In genomic region chr1:23936481-23937176, GRCh38 we compare ENCODE assay signal across 22 cellular contexts. TPM values are rescaled to one million over a fixed set of nuclear protein-coding genes. Genes with fewer than 3 reads are reported as not detected.
A peak's percentile ranks its signal among the peaks of the same experiment; 100 is the strongest.
DNase-seq lines count a peak whose midpoint lies in the region; ATAC-seq and TF ChIP-seq lines count a peak whose summit lies in the region.
"Had no signal": no experiment of that assay in that cellular context is flagged by ENCODE, and none has a peak within 500 bp of the region (broad histone marks: within the 10 kb centered on the region; RNA-seq: fewer than 3 reads in every experiment).

No MANE protein-coding gene starts in this region.

- no peaks in the 10 kb centered on the region for H3K23me2 ChIP-seq in H9 (ENCODE audit: insufficient read length, low read depth, low read length, poor library complexity, severe bottlenecking)

- H3K9me3 ChIP-seq in H9 (ENCODE audit: control insufficient read depth, low read depth, low read length) (no peaks in the 10 kb centered on the region), WERI-Rb-1 (ENCODE audit: severe bottlenecking) (no peaks in the 10 kb centered on the region), iPS DF 6.9 (ENCODE audit: control insufficient read depth, insufficient read depth, low read length) (no peaks in the 10 kb centered on the region), osteoblast (ENCODE audit: low read depth, low read length) (no peaks in the 10 kb centered on the region), mammary epithelial cell (replicated peaks; ENCODE audit: insufficient read depth, low read length) (no peaks in the 10 kb centered on the region)
- H3K9me3 ChIP-seq: BE2C, colonic mucosa had no signal

- no peak for ATAC-seq in HG03095 (IDR thresholded peaks at IDR 0.05; ENCODE audit: unreplicated experiment)
- no peak for ATAC-seq in left colon
- ATAC-seq: naive thymus-derived CD8-positive, alpha-beta T cell; Right ventricle myocardium inferior; T-cell had no signal

- H2AFZ ChIP-seq in H9 (ENCODE audit: low read length) = peak overlapping the region; percentile 3
- no peak overlapping the region for H2AFZ ChIP-seq in osteoblast (ENCODE audit: low read length)
- H2AFZ ChIP-seq in mammary epithelial cell (ENCODE audit: low read depth, low read length) = no peak overlapping the region

- H2AK5ac ChIP-seq in H9 (ENCODE audit: insufficient read length, low read length) = no peak overlapping the region

- H3K79me1 ChIP-seq in H9 (ENCODE audit: insufficient read depth, low read depth, low read length, poor library complexity, severe bottlenecking) = no peaks in the 10 kb centered on the region

- WGBS in H9 (ENCODE audit: extremely low coverage, insufficient read length, low lambda C conversion rate) = no CpG with 5 or more reads among the region's 6 CpGs
- WGBS in iPS DF 6.9 (ENCODE audit: insufficient coverage, insufficient read length) = no CpG with 5 or more reads among the region's 6 CpGs
- 79% methylated on average over 6 of the region's 6 CpGs for WGBS in mammary epithelial cell (ENCODE audit: low coverage, missing lambda C conversion rate)

- TF ChIP-seq CTCF in H9 (conservative IDR thresholded peaks at IDR 0.05) = no peak
- TF ChIP-seq CTCF in WERI-Rb-1 (IDR thresholded peaks at IDR 0.05; ENCODE audit: low read depth, low read length) = no peak
- TF ChIP-seq CTCF in osteoblast (IDR thresholded peaks at IDR 0.05; ENCODE audit: extremely low read depth, low read depth, low read length) = no peak
- TF ChIP-seq CTCF in mammary epithelial cell (conservative IDR thresholded peaks at IDR 0.05 in 1 of 2, IDR thresholded peaks at IDR 0.05 in 1 of 2; ENCODE audit: extremely low read depth in 1 of 2, insufficient read depth in 1 of 2, low read depth in 1 of 2, low read length in 2 of 2) = no peak

- BruUV-seq in mammary epithelial cell (replicated peaks; lab: Mats Ljungman, UMichigan) = no TSS peak

- H2BK5ac ChIP-seq in H9 (ENCODE audit: insufficient read length, low read length) = no peak overlapping the region

- H3K56ac ChIP-seq in H9 (ENCODE audit: insufficient read length, low read depth, low read length) = no peak overlapping the region

- no peak overlapping the region for H3K18ac ChIP-seq in H9 (ENCODE audit: insufficient read length, low read depth, low read length)

- no peak overlapping the region for H3T11ph ChIP-seq in H9 (ENCODE audit: low read length)

- in situ Hi-C loops in mammary epithelial cell (cut with MboI; ENCODE audit: low sequenced_read_pairs in 2 of 2) = no loop called here

- H3K4ac ChIP-seq in H9 (ENCODE audit: low read depth, low read length) = no peak overlapping the region

- H3K27ac ChIP-seq in H9 (ENCODE audit: insufficient read length, low read depth, low read length) (no peak overlapping the region), WERI-Rb-1 (peak overlapping the region; percentile 50), iPS DF 6.9 (ENCODE audit: low read length) (no peak overlapping the region), osteoblast (ENCODE audit: low read depth, low read length) (no peak overlapping the region), mammary epithelial cell (ENCODE audit: insufficient read depth, low read depth, low read length) (no peak overlapping the region)
- H3K27ac ChIP-seq: colonic mucosa, skin epidermis had no signal

- intact Hi-C loops in mammary epithelial cell (cut with micrococcal nuclease) (no loop called here), left colon (cut with DNase I, micrococcal nuclease) (no loop called here)

- no peak overlapping the region for H2BK12ac ChIP-seq in H9 (ENCODE audit: insufficient read length, low read depth, low read length)

- H3K36me3 Mint-ChIP-seq in H9 (ENCODE audit: insufficient read depth in 1 of 3, low read depth in 3 of 3) = peaks cover 0 to 6% (median 1%) of the 10 kb centered on the region in 3 experiments; a peak in 2 of 7 replicates
- H3K36me3 Mint-ChIP-seq: activated naive CD4-positive, alpha-beta T cell treated with anti-CD3 and anti-CD28 coated beads, Interleukin-2, amount 50 U/mL, for 24 hours; naive thymus-derived CD8-positive, alpha-beta T cell; T-cell had no signal

- H3K4me2 ChIP-seq in H9 (ENCODE audit: insufficient read depth, insufficient read length, low read length) = peak overlapping the region; percentile 25
- no peak overlapping the region for H3K4me2 ChIP-seq in osteoblast (ENCODE audit: insufficient read depth, low read length)
- no peak overlapping the region for H3K4me2 ChIP-seq in mammary epithelial cell (ENCODE audit: insufficient read depth, low read depth, low read length)

- H4K20me1 ChIP-seq in H9 (ENCODE audit: control insufficient read depth, insufficient read depth, insufficient read length) (no peaks in the 10 kb centered on the region), osteoblast (ENCODE audit: insufficient read depth, low read length) (no peaks in the 10 kb centered on the region), mammary epithelial cell (ENCODE audit: insufficient read depth, low read length) (no peaks in the 10 kb centered on the region)

- H3K27ac Mint-ChIP-seq in H9 = peak overlapping the region in 2 of 3 experiments; percentile 71 to 72; a peak in 4 of 7 replicates
- H3K27ac Mint-ChIP-seq: activated naive CD4-positive, alpha-beta T cell treated with anti-CD3 and anti-CD28 coated beads, Interleukin-2, amount 50 U/mL, for 24 hours; naive thymus-derived CD8-positive, alpha-beta T cell; T-cell had no signal

- H3K9ac ChIP-seq in H9 (ENCODE audit: extremely low read depth, insufficient read length, low read length) (no peak overlapping the region), mammary epithelial cell (ENCODE audit: insufficient read depth, low read length) (no peak overlapping the region)

- no peak overlapping the region for H4K5ac ChIP-seq in H9 (ENCODE audit: insufficient read length, low read depth, low read length)

- no peak overlapping the region for H2BK120ac ChIP-seq in H9 (ENCODE audit: low read depth, low read length, poor library complexity, severe bottlenecking)

- no peak overlapping the region for H3K4me3 ChIP-seq in WERI-Rb-1 (ENCODE audit: low read depth, low read length)
- no peak overlapping the region for H3K4me3 ChIP-seq in iPS DF 6.9 (ENCODE audit: low read length)
- H3K4me3 ChIP-seq in osteoblast (ENCODE audit: insufficient read depth, low read length) = no peak overlapping the region
- no peak overlapping the region for H3K4me3 ChIP-seq in mammary epithelial cell (replicated peaks in 1 of 3; ENCODE audit: insufficient read depth in 1 of 3, low read depth in 2 of 3, low read length in 3 of 3)
- H3K4me3 ChIP-seq: colonic mucosa, lung, skin epidermis had no signal

- peak overlapping the region in 1 of 2 experiments; percentile 63; a peak in 2 of 5 replicates for H3K4me3 Mint-ChIP-seq in H9
- H3K4me3 Mint-ChIP-seq: activated naive CD4-positive, alpha-beta T cell treated with anti-CD3 and anti-CD28 coated beads, Interleukin-2, amount 50 U/mL, for 24 hours; naive thymus-derived CD8-positive, alpha-beta T cell; T-cell had no signal

- no peak overlapping the region for H3K14ac ChIP-seq in H9 (ENCODE audit: insufficient read depth, low read length)

- no peak overlapping the region for H2BK20ac ChIP-seq in H9 (ENCODE audit: low read depth, low read length, poor library complexity, severe bottlenecking)

- H3K4me1 ChIP-seq in H9 (ENCODE audit: insufficient read depth, low read length) (no peaks in the 10 kb centered on the region), iPS DF 6.9 (ENCODE audit: control insufficient read depth, insufficient read depth, low read length) (no peaks in the 10 kb centered on the region), osteoblast (ENCODE audit: insufficient read depth, low read length) (peaks cover under 1% of the 10 kb centered on the region), mammary epithelial cell (ENCODE audit: insufficient read depth, low read length) (peaks cover under 1% of the 10 kb centered on the region)
- H3K4me1 ChIP-seq: BE2C, colonic mucosa had no signal

- peaks cover 12 to 13% of the 10 kb centered on the region in 2 experiments for H3K4me1 Mint-ChIP-seq in H9
- H3K4me1 Mint-ChIP-seq: activated naive CD4-positive, alpha-beta T cell treated with anti-CD3 and anti-CD28 coated beads, Interleukin-2, amount 50 U/mL, for 24 hours had no signal

- H3K27me3 ChIP-seq in H9 (ENCODE audit: insufficient read depth, low read length) = no peaks in the 10 kb centered on the region
- no peaks in the 10 kb centered on the region for H3K27me3 ChIP-seq in WERI-Rb-1 (ENCODE audit: insufficient read depth, low read depth, severe bottlenecking)
- H3K27me3 ChIP-seq in iPS DF 6.9 (ENCODE audit: control insufficient read depth, insufficient read depth, low read length) = no peaks in the 10 kb centered on the region
- peaks cover 2% of the 10 kb centered on the region for H3K27me3 ChIP-seq in osteoblast (ENCODE audit: insufficient read depth, low read length)
- H3K27me3 ChIP-seq in mammary epithelial cell (ENCODE audit: insufficient read depth, low read length) = no peaks in the 10 kb centered on the region
- H3K27me3 ChIP-seq: BE2C, colonic mucosa had no signal

- dilution Hi-C loops in mammary epithelial cell (cut with HindIII; ENCODE audit: low sequenced_read_pairs) = no loop called here

- H3K27me3 Mint-ChIP-seq in H9 (ENCODE audit: low read depth) = peaks cover 2% of the 10 kb centered on the region
- H3K27me3 Mint-ChIP-seq: activated naive CD4-positive, alpha-beta T cell treated with anti-CD3 and anti-CD28 coated beads, Interleukin-2, amount 50 U/mL, for 24 hours; T-cell had no signal

- H3K79me2 ChIP-seq in H9 (ENCODE audit: insufficient read depth, low read length) (no peaks in the 10 kb centered on the region), osteoblast (ENCODE audit: insufficient read depth, low read length) (no peaks in the 10 kb centered on the region), mammary epithelial cell (ENCODE audit: insufficient read depth, low read length) (no peaks in the 10 kb centered on the region)

- no peak overlapping the region for H2BK15ac ChIP-seq in H9 (ENCODE audit: low read depth, low read length)

- peaks cover 2 to 10% of the 10 kb centered on the region in 2 experiments; a peak in 4 of 5 replicates for H3K9me3 Mint-ChIP-seq in H9
- H3K9me3 Mint-ChIP-seq: activated naive CD4-positive, alpha-beta T cell treated with anti-CD3 and anti-CD28 coated beads, Interleukin-2, amount 50 U/mL, for 24 hours; naive thymus-derived CD8-positive, alpha-beta T cell; T-cell had no signal

- no peak overlapping the region for H3K23ac ChIP-seq in H9 (ENCODE audit: insufficient read length, low read depth, low read length)

- CTCF ChIA-PET in mammary epithelial cell (lab: Charles Lee; ENCODE audit: low non-redundant PET) = no interaction called here

- no peaks in the 10 kb centered on the region for H3K36me3 ChIP-seq in WERI-Rb-1
- H3K36me3 ChIP-seq in iPS DF 6.9 (ENCODE audit: control insufficient read depth, insufficient read depth, low read length) = no peaks in the 10 kb centered on the region
- no peaks in the 10 kb centered on the region for H3K36me3 ChIP-seq in osteoblast (ENCODE audit: insufficient read depth, low read length)
- H3K36me3 ChIP-seq in mammary epithelial cell (ENCODE audit: insufficient read depth, low read length) = no peaks in the 10 kb centered on the region
- H3K36me3 ChIP-seq: BE2C, colonic mucosa had no signal

- peak; percentile 78 for DNase-seq in H9
- DNase-seq in WERI-Rb-1 = no peak
- DNase-seq in iPS DF 6.9 (ENCODE audit: low read depth, low spot score) = peak; percentile 50
- peak; percentile 86 for DNase-seq in osteoblast (ENCODE audit: insufficient read length, low spot score, missing footprints)
- DNase-seq in HuH-7.5 (ENCODE audit: low spot score) = no peak
- no peak for DNase-seq in mammary epithelial cell
- DNase-seq in left colon = no peak
- DNase-seq: activated CD4-positive, alpha-beta T cell treated with anti-CD3 and anti-CD28 coated beads, Interleukin-2, amount 50 U/mL, for 4 hours; BE2C; colonic mucosa; foreskin melanocyte; MM.1S; naive thymus-derived CD8-positive, alpha-beta T cell; NCI-H187; NCI-H510A; stimulated activated CD4-positive, alpha-beta T cell treated with anti-CD3 and anti-CD28 coated beads, Interleukin-2, amount 100 ng/mL, for 48 hours; T-cell had no signal

- H4K91ac ChIP-seq in H9 (ENCODE audit: insufficient read length, low read depth, low read length) = no peak overlapping the region

- H4K8ac ChIP-seq in H9 (replicated peaks; ENCODE audit: insufficient read length, low read depth, low read length) = no peak overlapping the region

RNA-seq across cellular contexts. Expression of gene PNRC2, which starts 23.0 kb away (rescaled TPM):
- 86.0 and 87.6 TPM in 2 replicates for total RNA-seq in H9 (2021)
- total RNA-seq in osteoblast = 66.3 and 74.9 TPM in 2 replicates
- 10 to 100 TPM; 83.4 to 87.5 TPM for total RNA-seq in mammary epithelial cell
- polyA plus RNA-seq in mammary epithelial cell = 70.8 TPM
- 38.7 TPM for polyA minus RNA-seq in mammary epithelial cell
- total RNA-seq in left colon = 100 to 1,000 TPM; 111 to 156 TPM

RNA-seq across cellular contexts. Expression of gene CNR2, which starts 23.5 kb away (rescaled TPM):
- total RNA-seq in H9 (2021) = not detected in 2 replicates
- not detected in 2 replicates for total RNA-seq in osteoblast
- total RNA-seq in mammary epithelial cell = not detected
- not detected for polyA plus RNA-seq in mammary epithelial cell
- not detected for polyA minus RNA-seq in mammary epithelial cell
- total RNA-seq in left colon = under 1 TPM; 0.09 to 0.39 TPM
- total RNA-seq: Right ventricle myocardium inferior had no signal

RNA-seq across cellular contexts. Expression of gene SRSF10, which starts 43.5 kb away (rescaled TPM):
- total RNA-seq in H9 (2021) = 238 and 242 TPM in 2 replicates
- total RNA-seq in osteoblast = 80.7 and 81.1 TPM in 2 replicates
- total RNA-seq in mammary epithelial cell = 10 to 100 TPM; 64.2 to 94.7 TPM
- polyA plus RNA-seq in mammary epithelial cell = 75.7 TPM
- 139 TPM for polyA minus RNA-seq in mammary epithelial cell
- 10 to 100 TPM; 66.5 to 84.0 TPM for total RNA-seq in left colon

Comparison
In these comparisons a context has a peak if more than half of its experiments do, and no peak if none do; other contexts are left out.
1. DNase-seq: peak in H9 (single experiment), iPS DF 6.9 (single experiment) and osteoblast (single experiment); none in WERI-Rb-1 (single experiment), HuH-7.5 (single experiment), mammary epithelial cell (single experiment) and left colon (0 of 2).